ENCODE assay signal across 1 cellular context in genomic region chr10:32379314-32379949, GRCh38.
TF ChIP-seq lines count a peak whose summit lies in the region.

No MANE protein-coding gene starts in this region.

TF ChIP-seq in K562, 482 proteins besides CTCF, POLR2A, EP300 and RAD21 (continued from another document and continues in another):
- no peak for TF ChIP-seq PURB (CRISPR knock-in tag; IDR thresholded peaks at IDR 0.05; ENCODE audit: low read depth)
- TF ChIP-seq ZNF143 (CRISPR knock-in tag; IDR thresholded peaks at IDR 0.05): no peak
- no peak for TF ChIP-seq ZKSCAN1 (IDR thresholded peaks at IDR 0.05; ENCODE audit: low read depth, low read length)
- peak; percentile 16; the same call in 1 of the 2 replicates for TF ChIP-seq ZNF592 (IDR thresholded peaks at IDR 0.05)
- TF ChIP-seq ZNF644 (tag; IDR thresholded peaks at IDR 0.05; ENCODE audit: low read depth): 0 out of 2 replicates have a peak, but pooled peaks have one; percentile 8
- no peak for TF ChIP-seq ZNF165 (CRISPR knock-in tag; IDR thresholded peaks at IDR 0.05; ENCODE audit: borderline replicate concordance)
- no peak for TF ChIP-seq ZKSCAN3 (CRISPR knock-in tag; IDR thresholded peaks at IDR 0.05)
- TF ChIP-seq SP1 (CRISPR knock-in tag; IDR thresholded peaks at IDR 0.05): no peak
- TF ChIP-seq NFIC (IDR thresholded peaks at IDR 0.05): peak; percentile 72
- TF ChIP-seq TAF1 (IDR thresholded peaks at IDR 0.05; ENCODE audit: control insufficient read depth, extremely low read depth, insufficient read depth, low read length, severe bottlenecking): peak; percentile 55
- no peak for TF ChIP-seq MYNN (IDR thresholded peaks at IDR 0.05)
- TF ChIP-seq MYNN (CRISPR knock-in tag; IDR thresholded peaks at IDR 0.05): no peak
- TF ChIP-seq ZNF639 (CRISPR knock-in tag; conservative IDR thresholded peaks at IDR 0.05 in 1 of 2, IDR thresholded peaks at IDR 0.05 in 1 of 2): peak in 1 of 2 experiments; percentile 56; a peak in 1 of 4 replicates
- peak; percentile 11; the same call in 1 of the 2 replicates for TF ChIP-seq ETV1 (tag; conservative IDR thresholded peaks at IDR 0.05; ENCODE audit: low read depth)
- TF ChIP-seq KDM2B (CRISPR knock-in tag; IDR thresholded peaks at IDR 0.05): no peak
- TF ChIP-seq ZBTB1 (CRISPR knock-in tag; IDR thresholded peaks at IDR 0.05; ENCODE audit: borderline replicate concordance, low read depth): no peak
- TF ChIP-seq RBM25 (IDR thresholded peaks at IDR 0.05; ENCODE audit: low read depth, low read length, severe bottlenecking): no peak
- no peak for TF ChIP-seq HNRNPK (IDR thresholded peaks at IDR 0.05; ENCODE audit: low read depth, low read length, poor library complexity, severe bottlenecking)
- peak; percentile 22; the same call in 1 of the 2 replicates for TF ChIP-seq BRD4 (IDR thresholded peaks at IDR 0.05)
- TF ChIP-seq L3MBTL2 (IDR thresholded peaks at IDR 0.05): 0 out of 2 replicates have a peak, but pooled peaks have one; percentile 23
- TF ChIP-seq RBM14 (IDR thresholded peaks at IDR 0.05; ENCODE audit: borderline replicate concordance, insufficient read depth, low read depth, low read length): no peak
- no peak for TF ChIP-seq TEAD2 (tag; IDR thresholded peaks at IDR 0.05)
- TF ChIP-seq CHD1 (IDR thresholded peaks at IDR 0.05; ENCODE audit: low read length): no peak
- peak; percentile 19; the same call in 1 of the 2 replicates for TF ChIP-seq POLR2AphosphoS5 (IDR thresholded peaks at IDR 0.05; ENCODE audit: control insufficient read depth, insufficient read depth, low read depth, low read length)
- TF ChIP-seq ESRRA (IDR thresholded peaks at IDR 0.05; ENCODE audit: borderline replicate concordance, low read depth): no peak
- TF ChIP-seq RNF219 (CRISPR knock-in tag; IDR thresholded peaks at IDR 0.05): no peak
- TF ChIP-seq ZNF146 (CRISPR knock-in tag; IDR thresholded peaks at IDR 0.05; ENCODE audit: unreplicated experiment): no peak
- TF ChIP-seq ZNF717 (CRISPR knock-in tag; IDR thresholded peaks at IDR 0.05): no peak
- TF ChIP-seq MAFG (tag; conservative IDR thresholded peaks at IDR 0.05): peak; percentile 51; the same call in 1 of the 2 replicates
- TF ChIP-seq POLR2H (tag; IDR thresholded peaks at IDR 0.05; ENCODE audit: low read depth): peak; percentile 68
- TF ChIP-seq YY1 (IDR thresholded peaks at IDR 0.05; ENCODE audit: borderline replicate concordance in 1 of 3, control insufficient read depth in 1 of 3, extremely low read depth in 1 of 3, insufficient read depth in 3 of 3, insufficient read length in 1 of 3, insufficient replicate concordance in 2 of 3, low read depth in 1 of 3, low read length in 2 of 3): peak; percentile 36 to 91 (median 47)
- no peak for TF ChIP-seq RNF2 (IDR thresholded peaks at IDR 0.05)
- peak; percentile 52 for TF ChIP-seq FOSL1 (tag; conservative IDR thresholded peaks at IDR 0.05)
- no peak for TF ChIP-seq ZNF551 (CRISPR knock-in tag; IDR thresholded peaks at IDR 0.05)
- TF ChIP-seq TOE1 (IDR thresholded peaks at IDR 0.05; ENCODE audit: borderline replicate concordance): no peak
- no peak for TF ChIP-seq TOE1 (CRISPR knock-in tag; IDR thresholded peaks at IDR 0.05; ENCODE audit: borderline replicate concordance, low read depth)
- TF ChIP-seq IRF9 (tag; IDR thresholded peaks at IDR 0.05): no peak
- no peak for TF ChIP-seq RFX1 (IDR thresholded peaks at IDR 0.05)
- no peak for TF ChIP-seq ZNF740 (CRISPR knock-in tag; IDR thresholded peaks at IDR 0.05)
- no peak for TF ChIP-seq ZNF740 (tag; IDR thresholded peaks at IDR 0.05)
- no peak for TF ChIP-seq KLF16 (IDR thresholded peaks at IDR 0.05)
- no peak for TF ChIP-seq MTA2 (IDR thresholded peaks at IDR 0.05; ENCODE audit: low read depth)
- TF ChIP-seq CREB3 (tag; conservative IDR thresholded peaks at IDR 0.05; ENCODE audit: low read depth): 0 out of 2 replicates have a peak, but pooled peaks have one; percentile 21
- TF ChIP-seq ZNF830 (CRISPR knock-in tag; IDR thresholded peaks at IDR 0.05): no peak
- no peak for TF ChIP-seq MYC (IDR thresholded peaks at IDR 0.05; ENCODE audit: low read depth, low read length)
- TF ChIP-seq MYC (CRISPR knock-in tag; IDR thresholded peaks at IDR 0.05; ENCODE audit: borderline replicate concordance, low read depth): no peak
- TF ChIP-seq ZNF79 (CRISPR knock-in tag; IDR thresholded peaks at IDR 0.05; ENCODE audit: low read depth): no peak
- TF ChIP-seq MAFF (IDR thresholded peaks at IDR 0.05; ENCODE audit: low read length): peak; percentile 65; the same call in 1 of the 2 replicates
- 0 out of 2 replicates have a peak, but pooled peaks have one; percentile 6 for TF ChIP-seq ZFX (CRISPR knock-in tag; IDR thresholded peaks at IDR 0.05)
- TF ChIP-seq ZNF589 (CRISPR knock-in tag; IDR thresholded peaks at IDR 0.05; ENCODE audit: low read depth): 0 out of 2 replicates have a peak, but pooled peaks have one; percentile 65
- no peak for TF ChIP-seq CGGBP1 (CRISPR knock-in tag; IDR thresholded peaks at IDR 0.05)
- TF ChIP-seq ETS1 (conservative IDR thresholded peaks at IDR 0.05; ENCODE audit: control insufficient read depth, low read depth, low read length): no peak
- TF ChIP-seq E2F8 (IDR thresholded peaks at IDR 0.05; ENCODE audit: low read depth, partially characterized antibody): peak; percentile 12
- peak; percentile 73 for TF ChIP-seq ELF1 (tag; IDR thresholded peaks at IDR 0.05)
- peak; percentile 34 for TF ChIP-seq EGR1 (conservative IDR thresholded peaks at IDR 0.05)
